ENCODE assay signal across 1 cellular context in the genomic region with DNA sequence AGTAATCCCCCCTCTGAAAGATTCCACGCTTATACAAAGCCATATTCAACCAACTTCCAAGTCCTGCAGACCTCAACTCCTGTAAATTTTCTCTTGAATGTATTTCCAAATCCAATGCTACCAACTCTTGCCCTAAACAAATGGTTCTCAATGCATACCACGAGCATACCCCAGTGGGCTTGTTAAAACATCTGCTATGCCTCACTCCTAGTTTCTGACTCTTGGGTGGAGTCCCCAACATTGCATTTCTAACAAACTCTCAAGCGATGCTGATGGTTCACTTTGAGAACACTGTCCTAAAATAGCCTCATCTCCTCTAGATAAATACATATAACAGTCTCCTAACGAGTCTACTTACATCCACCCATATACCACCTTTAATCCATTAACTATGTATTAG.
TF ChIP-seq lines count a peak whose summit lies in the region.

No MANE protein-coding gene starts in this region.

TF ChIP-seq in GM12878, 131 proteins besides CTCF, POLR2A, EP300 and RAD21:
- no peak for TF ChIP-seq POLR2AphosphoS5 (IDR thresholded peaks at IDR 0.05; ENCODE audit: low read length)
- TF ChIP-seq CHD2 (IDR thresholded peaks at IDR 0.05; ENCODE audit: borderline replicate concordance, low read depth, low read length): no peak
- TF ChIP-seq MYB (IDR thresholded peaks at IDR 0.05; ENCODE audit: borderline replicate concordance, low read depth, low read length): no peak
- no peak for TF ChIP-seq EED (IDR thresholded peaks at IDR 0.05; ENCODE audit: low read depth)
- TF ChIP-seq HSF1 (IDR thresholded peaks at IDR 0.05; ENCODE audit: low read depth, low read length): no peak
- no peak for TF ChIP-seq MTA2 (IDR thresholded peaks at IDR 0.05; ENCODE audit: low read depth)
- no peak for TF ChIP-seq ASH2L (IDR thresholded peaks at IDR 0.05; ENCODE audit: borderline replicate concordance, low read depth)
- TF ChIP-seq, protein P1, sequence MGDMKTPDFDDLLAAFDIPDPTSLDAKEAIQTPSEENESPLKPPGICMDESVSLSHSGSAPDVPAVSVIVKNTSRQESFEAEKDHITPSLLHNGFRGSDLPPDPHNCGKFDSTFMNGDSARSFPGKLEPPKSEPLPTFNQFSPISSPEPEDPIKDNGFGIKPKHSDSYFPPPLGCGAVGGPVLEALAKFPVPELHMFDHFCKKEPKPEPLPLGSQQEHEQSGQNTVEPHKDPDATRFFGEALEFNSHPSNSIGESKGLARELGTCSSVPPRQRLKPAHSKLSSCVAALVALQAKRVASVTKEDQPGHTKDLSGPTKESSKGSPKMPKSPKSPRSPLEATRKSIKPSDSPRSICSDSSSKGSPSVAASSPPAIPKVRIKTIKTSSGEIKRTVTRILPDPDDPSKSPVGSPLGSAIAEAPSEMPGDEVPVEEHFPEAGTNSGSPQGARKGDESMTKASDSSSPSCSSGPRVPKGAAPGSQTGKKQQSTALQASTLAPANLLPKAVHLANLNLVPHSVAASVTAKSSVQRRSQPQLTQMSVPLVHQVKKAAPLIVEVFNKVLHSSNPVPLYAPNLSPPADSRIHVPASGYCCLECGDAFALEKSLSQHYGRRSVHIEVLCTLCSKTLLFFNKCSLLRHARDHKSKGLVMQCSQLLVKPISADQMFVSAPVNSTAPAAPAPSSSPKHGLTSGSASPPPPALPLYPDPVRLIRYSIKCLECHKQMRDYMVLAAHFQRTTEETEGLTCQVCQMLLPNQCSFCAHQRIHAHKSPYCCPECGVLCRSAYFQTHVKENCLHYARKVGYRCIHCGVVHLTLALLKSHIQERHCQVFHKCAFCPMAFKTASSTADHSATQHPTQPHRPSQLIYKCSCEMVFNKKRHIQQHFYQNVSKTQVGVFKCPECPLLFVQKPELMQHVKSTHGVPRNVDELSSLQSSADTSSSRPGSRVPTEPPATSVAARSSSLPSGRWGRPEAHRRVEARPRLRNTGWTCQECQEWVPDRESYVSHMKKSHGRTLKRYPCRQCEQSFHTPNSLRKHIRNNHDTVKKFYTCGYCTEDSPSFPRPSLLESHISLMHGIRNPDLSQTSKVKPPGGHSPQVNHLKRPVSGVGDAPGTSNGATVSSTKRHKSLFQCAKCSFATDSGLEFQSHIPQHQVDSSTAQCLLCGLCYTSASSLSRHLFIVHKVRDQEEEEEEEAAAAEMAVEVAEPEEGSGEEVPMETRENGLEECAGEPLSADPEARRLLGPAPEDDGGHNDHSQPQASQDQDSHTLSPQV (IDR thresholded peaks at IDR 0.05): no peak
- no peak for TF ChIP-seq IRF4 (IDR thresholded peaks at IDR 0.05; ENCODE audit: low read depth, low read length)
- no peak for TF ChIP-seq DPF2 (IDR thresholded peaks at IDR 0.05)
